In the genomic region with DNA sequence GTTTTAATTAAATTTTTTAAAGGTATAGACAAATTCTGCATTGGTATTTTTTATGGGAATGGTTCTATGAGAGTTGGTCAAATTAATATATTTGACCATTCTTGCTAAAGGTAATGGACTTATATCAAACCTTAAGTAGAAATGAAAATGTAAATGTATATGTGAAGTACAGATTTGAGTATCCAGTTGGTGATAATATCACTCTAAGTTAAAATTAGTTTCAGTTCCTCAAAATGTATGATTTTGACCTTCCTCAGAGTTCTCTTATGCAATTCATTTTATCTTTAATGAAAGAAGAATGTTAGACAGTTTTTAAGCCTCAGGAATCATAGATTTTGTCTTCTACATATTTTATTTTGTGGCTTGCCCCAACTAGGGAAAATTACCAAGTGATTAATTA, we compare ENCODE assay signal across 14 cellular contexts.
DNase-seq lines count a peak whose midpoint lies in the region; ATAC-seq, FAIRE-seq and TF ChIP-seq lines count a peak whose summit lies in the region.
"Had no signal": no experiment of that assay in that cellular context is flagged by ENCODE, and none has a peak within 500 bp of the region (broad histone marks: within the 10 kb centered on the region; RNA-seq: fewer than 3 reads in every experiment).

No MANE protein-coding gene starts in this region.

- H3K79me2 ChIP-seq in Karpas-422 (ENCODE audit: low read length) = no peaks in the 10 kb centered on the region

- CTCF ChIA-PET in activated CD8-positive, alpha-beta memory T cell treated with anti-CD3 and anti-CD28 coated beads, Interleukin-2, amount 10 ng/mL, durations not matched to agents 7 days and 5 days (lab: Charles Lee) = no interaction called here

- no peak for TF ChIP-seq EP300 in sigmoid colon (IDR thresholded peaks at IDR 0.05)

- H3K27ac ChIP-seq in Karpas-422 (ENCODE audit: low read length) (no peak overlapping the region), right lobe of liver (no peak overlapping the region), sigmoid colon (no peak overlapping the region)
- H3K27ac ChIP-seq: Peyer's patch had no signal

- no peaks in the 10 kb centered on the region for H4K20me1 ChIP-seq in Karpas-422 (ENCODE audit: insufficient read depth, low read depth, low read length)

- ATAC-seq in GM18508 (IDR thresholded peaks at IDR 0.05; ENCODE audit: insufficient read depth, unreplicated experiment) (peak; percentile 97), GM21423 (IDR thresholded peaks at IDR 0.05; ENCODE audit: unreplicated experiment) (peak; percentile 96), HG03025 (IDR thresholded peaks at IDR 0.05; ENCODE audit: low FRiP score, unreplicated experiment) (peak; percentile 92), right lobe of liver (no peak)
- ATAC-seq in activated CD8-positive, alpha-beta memory T cell treated with anti-CD3 and anti-CD28 coated beads, Interleukin-2, amount 10 ng/mL, durations not matched to agents 7 days and 5 days = no peak

- H3K4me1 ChIP-seq in Karpas-422 (ENCODE audit: low read length) (no peaks in the 10 kb centered on the region), right lobe of liver (no peaks in the 10 kb centered on the region), sigmoid colon (peaks cover 0 to 29% (median 6%) of the 10 kb centered on the region in 4 donors)
- H3K4me1 ChIP-seq: Peyer's patch had no signal

- no peaks in the 10 kb centered on the region; the same call in 1 of the 2 replicates for H3K9me2 ChIP-seq in Karpas-422 (replicated peaks; ENCODE audit: insufficient read depth, low read length)

- no peak for TF ChIP-seq CTCF in right lobe of liver (IDR thresholded peaks at IDR 0.05)
- no peak for TF ChIP-seq CTCF in sigmoid colon (IDR thresholded peaks at IDR 0.05)

- no peak overlapping the region for H3K4me3 Mint-ChIP-seq in activated CD8-positive, alpha-beta memory T cell treated with anti-CD3 and anti-CD28 coated beads, Interleukin-2, amount 10 ng/mL, durations not matched to agents 7 days and 5 days

- FAIRE-seq in urothelium cell line (lab: Jason Lieb, UNC) = no peak
- FAIRE-seq: astrocyte had no signal

- H3K4me1 Mint-ChIP-seq in activated CD8-positive, alpha-beta memory T cell treated with anti-CD3 and anti-CD28 coated beads, Interleukin-2, amount 10 ng/mL, durations not matched to agents 7 days and 5 days = no peaks in the 10 kb centered on the region

- H2AFZ ChIP-seq in Karpas-422 (ENCODE audit: low read length) = no peak overlapping the region

- DNase-seq in Karpas-422 = peak; percentile 48
- DNase-seq in urothelium cell line (ENCODE audit: low spot score) = no peak
- no peak for DNase-seq in right lobe of liver
- DNase-seq in sigmoid colon = no peak
- DNase-seq in activated CD8-positive, alpha-beta memory T cell treated with anti-CD3 and anti-CD28 coated beads, Interleukin-2, amount 10 ng/mL, durations not matched to agents 7 days and 5 days = no peak
- DNase-seq: activated T-cell treated with anti-CD3 and anti-CD28 coated beads for 4 hours; effector CD8-positive, alpha-beta T cell; NCI-H187 treated with DMSO at 0.1 percent for 48 hours; Peyer's patch; stimulated activated CD4-positive, alpha-beta T cell treated with anti-CD3 and anti-CD28 coated beads, Interleukin-2, amount 100 ng/mL, for 24 hours had no signal

- intact Hi-C loops in right lobe of liver (cut with DNase I) = no loop called here
- intact Hi-C loops in sigmoid colon (cut with DNase I) = no loop called here

- H3K36me3 ChIP-seq in Karpas-422 (ENCODE audit: insufficient read depth, low read length) (no peaks in the 10 kb centered on the region), right lobe of liver (no peaks in the 10 kb centered on the region), sigmoid colon (no peaks in the 10 kb centered on the region)
- H3K36me3 ChIP-seq: Peyer's patch had no signal

- H3K36me3 Mint-ChIP-seq in activated CD8-positive, alpha-beta memory T cell treated with anti-CD3 and anti-CD28 coated beads, Interleukin-2, amount 10 ng/mL, durations not matched to agents 7 days and 5 days = no peaks in the 10 kb centered on the region

- H3K27me3 ChIP-seq in Karpas-422 (ENCODE audit: low read length) (no peaks in the 10 kb centered on the region), right lobe of liver (no peaks in the 10 kb centered on the region), sigmoid colon (no peaks in the 10 kb centered on the region)
- H3K27me3 ChIP-seq: Peyer's patch had no signal

- H3K9me3 ChIP-seq in Karpas-422 (ENCODE audit: low read length) = no peaks in the 10 kb centered on the region; the same call in 1 of the 2 replicates
- H3K9me3 ChIP-seq in right lobe of liver = no peaks in the 10 kb centered on the region
- no peaks in the 10 kb centered on the region for H3K9me3 ChIP-seq in sigmoid colon
- H3K9me3 ChIP-seq: Peyer's patch had no signal

- H3K27ac Mint-ChIP-seq in activated CD8-positive, alpha-beta memory T cell treated with anti-CD3 and anti-CD28 coated beads, Interleukin-2, amount 10 ng/mL, durations not matched to agents 7 days and 5 days = no peak overlapping the region

- H3K4me3 ChIP-seq in Karpas-422 (ENCODE audit: low read length) (no peak overlapping the region), right lobe of liver (no peak overlapping the region), sigmoid colon (no peak overlapping the region)
- H3K4me3 ChIP-seq: Peyer's patch had no signal

- H3K27me3 Mint-ChIP-seq in activated CD8-positive, alpha-beta memory T cell treated with anti-CD3 and anti-CD28 coated beads, Interleukin-2, amount 10 ng/mL, durations not matched to agents 7 days and 5 days = no peaks in the 10 kb centered on the region

- no peak overlapping the region for H3K9ac ChIP-seq in Karpas-422 (ENCODE audit: low read length)

- H3K9me3 Mint-ChIP-seq in activated CD8-positive, alpha-beta memory T cell treated with anti-CD3 and anti-CD28 coated beads, Interleukin-2, amount 10 ng/mL, durations not matched to agents 7 days and 5 days (ENCODE audit: low read depth) = no peaks in the 10 kb centered on the region

- no peak overlapping the region for H3K4me2 ChIP-seq in Karpas-422 (ENCODE audit: low read depth, low read length, poor library complexity, severe bottlenecking)

- TF ChIP-seq POLR2A in right lobe of liver (IDR thresholded peaks at IDR 0.05) (no peak), sigmoid colon (IDR thresholded peaks at IDR 0.05) (no peak)

Comparison
In these comparisons a context has a peak if more than half of its experiments do, and no peak if none do; other contexts are left out.
1. ATAC-seq: peak in GM18508 (single experiment), GM21423 (single experiment) and HG03025 (single experiment); none in right lobe of liver (0 of 4) and activated CD8-positive, alpha-beta memory T cell treated with anti-CD3 and anti-CD28 coated beads, Interleukin-2, amount 10 ng/mL, durations not matched to agents 7 days and 5 days (single experiment).